ENCODE assay signal across 20 cellular contexts in genomic region chr3:18233987-18234716, GRCh38.
A peak's percentile ranks its signal among the peaks of the same experiment; 100 is the strongest.
DNase-seq lines count a peak whose midpoint lies in the region; ATAC-seq and TF ChIP-seq lines count a peak whose summit lies in the region.
"Had no signal": no experiment of that assay in that cellular context is flagged by ENCODE, and none has a peak within 500 bp of the region (broad histone marks: within the 10 kb centered on the region; RNA-seq: fewer than 3 reads in every experiment).

No MANE protein-coding gene starts in this region.

- WGBS in heart right ventricle, 2 donors, result 23 to 29% methylated on average over 10 of the region's 10 CpGs
- WGBS in neuronal stem cell (ENCODE audit: extremely low coverage in 2 of 2, insufficient read length in 2 of 2, insufficient replicate concordance in 1 of 2), 2 donors, result no CpG with 5 or more reads among the region's 10 CpGs

- H3K9me3 ChIP-seq in HEK293 (ENCODE audit: control insufficient read depth, insufficient read depth, low read depth, low read length) (no peaks in the 10 kb centered on the region), heart right ventricle (no peaks in the 10 kb centered on the region), neuronal stem cell (replicated peaks in 1 of 2; ENCODE audit: control insufficient read depth in 2 of 2, insufficient read depth in 1 of 2, low read depth in 1 of 2, low read length in 2 of 2) (no peaks in the 10 kb centered on the region)
- H3K9me3 ChIP-seq: ascending aorta, testis had no signal

- H3K27me3 ChIP-seq in heart right ventricle (peaks cover 0 to 3% (median 0%) of the 10 kb centered on the region in 7 donors), neuronal stem cell (ENCODE audit: control insufficient read depth in 3 of 3, insufficient read depth in 3 of 3, low read depth in 1 of 3, low read length in 3 of 3) (peaks cover 0 to 47% (median 11%) of the 10 kb centered on the region in 3 experiments)
- H3K27me3 ChIP-seq: ascending aorta, testis had no signal

- H2AK5ac ChIP-seq in neuronal stem cell (ENCODE audit: low read depth, low read length), result no peak overlapping the region

- no peak overlapping the region for H2AFZ ChIP-seq in neuronal stem cell (ENCODE audit: low read length)

- DNase-seq in NCI-H69 (lab: John Stamatoyannopoulos, UW), result peak; percentile 53
- no peak for DNase-seq in heart right ventricle
- DNase-seq in neuronal stem cell (ENCODE audit: low spot score), result peak; percentile 48
- DNase-seq in HuH-7 (ENCODE audit: low spot score), result no peak
- DNase-seq in 8988T, result no peak
- DNase-seq: activated T-cell treated with anti-CD3 and anti-CD28 coated beads, Interleukin-2, amount 50 U/mL, for 72 hours; CD4-positive, alpha-beta T cell; effector memory CD8-positive, alpha-beta T cell; GDM1; MV-4-11; NCI-H187 treated with DMSO at 0.1 percent for 48 hours; NCI-H524; nucleus accumbens; SW 1271; testis had no signal

- POLR2A ChIA-PET in HEK293 (lab: Yijun Ruan, JAX), result no interaction called here

- no peak overlapping the region for H3K14ac ChIP-seq in neuronal stem cell (ENCODE audit: low read length)

- no peak overlapping the region for H4K8ac ChIP-seq in neuronal stem cell (ENCODE audit: low read depth, low read length)

- CTCF ChIA-PET in HEK293 (lab: Yijun Ruan, JAX), result interaction anchor here (0.6 kb wide), 2 partner anchors 164 to 788 kb away, joined by 4 read pairs; no protein-coding TSS in a partner anchor

- H2BK5ac ChIP-seq in neuronal stem cell (ENCODE audit: low read length), result no peak overlapping the region

- no peak overlapping the region for H3K18ac ChIP-seq in neuronal stem cell (ENCODE audit: low read length)

- no peak overlapping the region for H2BK12ac ChIP-seq in neuronal stem cell (ENCODE audit: low read length)

- no peak overlapping the region for H3K4me3 ChIP-seq in HEK293 (ENCODE audit: low read depth, low read length)
- peak overlapping the region in 5 of 10 donors; percentile 19 to 41 (median 25) for H3K4me3 ChIP-seq in heart right ventricle
- no peak overlapping the region for H3K4me3 ChIP-seq in neuronal stem cell (ENCODE audit: low read length in 2 of 2)
- H3K4me3 ChIP-seq: ascending aorta, testis had no signal

- no peak overlapping the region for H3K23ac ChIP-seq in neuronal stem cell (ENCODE audit: low read depth, low read length, poor library complexity)

- no peak overlapping the region for H3K4me2 ChIP-seq in neuronal stem cell (ENCODE audit: insufficient read depth, low read length, poor library complexity, severe bottlenecking)

- no peaks in the 10 kb centered on the region for H3K79me1 ChIP-seq in neuronal stem cell (ENCODE audit: low read depth, low read length)

- no peak overlapping the region for H4K91ac ChIP-seq in neuronal stem cell (ENCODE audit: low read depth, low read length, poor library complexity)

- H2BK120ac ChIP-seq in neuronal stem cell (ENCODE audit: low read depth, low read length), result no peak overlapping the region

- peak in 7 of 8 donors; percentile 10 to 50 (median 38) for ATAC-seq in heart right ventricle
- no peak for ATAC-seq in GM18519 (IDR thresholded peaks at IDR 0.05; ENCODE audit: low FRiP score, unreplicated experiment)
- ATAC-seq: activated naive CD4-positive, alpha-beta T cell treated with anti-CD3 and anti-CD28 coated beads, Interleukin-2, amount 50 U/mL, for 72 hours; activated T-cell treated with anti-CD3 and anti-CD28 coated beads, Interleukin-2, amount 50 U/mL, for 72 hours; effector memory CD8-positive, alpha-beta T cell; sciatic nerve had no signal

- H3K4ac ChIP-seq in neuronal stem cell (ENCODE audit: low read length), result no peak overlapping the region

- no peak overlapping the region for H3K9ac ChIP-seq in neuronal stem cell (ENCODE audit: low read depth, low read length, poor library complexity)

- TF ChIP-seq CTCF in HEK293 (tag by site-specific recombination; IDR thresholded peaks at IDR 0.05) (no peak), heart right ventricle (IDR thresholded peaks at IDR 0.05) (no peak)

- peaks cover 2% of the 10 kb centered on the region; the same call in 1 of the 2 replicates for H3K4me1 ChIP-seq in HEK293 (ENCODE audit: control insufficient read depth, insufficient read depth, low read length)
- peaks cover 0 to 24% (median 6%) of the 10 kb centered on the region in 9 donors for H3K4me1 ChIP-seq in heart right ventricle
- peaks cover 0 to 18% of the 10 kb centered on the region in 2 donors for H3K4me1 ChIP-seq in neuronal stem cell (ENCODE audit: control insufficient read depth in 2 of 2, insufficient read depth in 1 of 2, low read depth in 1 of 2, low read length in 2 of 2)
- H3K4me1 ChIP-seq: ascending aorta, testis had no signal

- intact Hi-C loops in heart right ventricle (cut with DNase I), result no loop called here

- H3K27ac ChIP-seq in HEK293 (ENCODE audit: extremely low read depth, low read depth, low read length) (no peak overlapping the region), heart right ventricle (peak overlapping the region in 7 of 10 donors; percentile 35 to 76 (median 61)), neuronal stem cell (replicated peaks; ENCODE audit: low read length) (no peak overlapping the region)
- H3K27ac ChIP-seq: ascending aorta, testis had no signal

- H2BK15ac ChIP-seq in neuronal stem cell (ENCODE audit: low read length), result no peak overlapping the region

- H3K36me3 ChIP-seq in HEK293 (ENCODE audit: control insufficient read depth in 2 of 2, insufficient read depth in 1 of 2, low read length in 2 of 2), result no peaks in the 10 kb centered on the region
- no peaks in the 10 kb centered on the region for H3K36me3 ChIP-seq in heart right ventricle
- H3K36me3 ChIP-seq in neuronal stem cell (replicated peaks in 1 of 2; ENCODE audit: control insufficient read depth in 2 of 2, insufficient read depth in 2 of 2, low read length in 2 of 2), result no peaks in the 10 kb centered on the region
- H3K36me3 ChIP-seq: ascending aorta had no signal

TF ChIP-seq in HEK293, 187 proteins besides CTCF, POLR2A, EP300 and RAD21:
- no peak for TF ChIP-seq ZFP69B (tag by site-specific recombination; IDR thresholded peaks at IDR 0.05)
- TF ChIP-seq ZFP37 (tag by site-specific recombination; IDR thresholded peaks at IDR 0.05), result no peak
- TF ChIP-seq ZIC2 (tag by site-specific recombination; IDR thresholded peaks at IDR 0.05), result peak; percentile 48; the same call in 1 of the 2 replicates
- peak; percentile 81 for TF ChIP-seq ZBTB20 (tag by site-specific recombination; IDR thresholded peaks at IDR 0.05)
- no peak for TF ChIP-seq ZNF837 (tag by site-specific recombination; IDR thresholded peaks at IDR 0.05)
- TF ChIP-seq ZNF341 (tag by site-specific recombination; IDR thresholded peaks at IDR 0.05; ENCODE audit: low read depth), result no peak
- no peak for TF ChIP-seq IKZF3 (tag by site-specific recombination; IDR thresholded peaks at IDR 0.05)
- TF ChIP-seq, protein P1, sequence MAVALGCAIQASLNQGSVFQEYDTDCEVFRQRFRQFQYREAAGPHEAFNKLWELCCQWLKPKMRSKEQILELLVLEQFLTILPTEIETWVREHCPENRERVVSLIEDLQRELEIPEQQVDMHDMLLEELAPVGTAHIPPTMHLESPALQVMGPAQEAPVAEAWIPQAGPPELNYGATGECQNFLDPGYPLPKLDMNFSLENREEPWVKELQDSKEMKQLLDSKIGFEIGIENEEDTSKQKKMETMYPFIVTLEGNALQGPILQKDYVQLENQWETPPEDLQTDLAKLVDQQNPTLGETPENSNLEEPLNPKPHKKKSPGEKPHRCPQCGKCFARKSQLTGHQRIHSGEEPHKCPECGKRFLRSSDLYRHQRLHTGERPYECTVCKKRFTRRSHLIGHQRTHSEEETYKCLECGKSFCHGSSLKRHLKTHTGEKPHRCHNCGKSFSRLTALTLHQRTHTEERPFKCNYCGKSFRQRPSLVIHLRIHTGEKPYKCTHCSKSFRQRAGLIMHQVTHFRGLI (tag by site-specific recombination; IDR thresholded peaks at IDR 0.05), result no peak
- no peak for TF ChIP-seq KLF7 (tag by site-specific recombination; IDR thresholded peaks at IDR 0.05; ENCODE audit: borderline replicate concordance)
- TF ChIP-seq PATZ1 (tag by site-specific recombination; IDR thresholded peaks at IDR 0.05), result no peak
- no peak for TF ChIP-seq ZBTB44 (tag by site-specific recombination; IDR thresholded peaks at IDR 0.05)
- no peak for TF ChIP-seq ZNF600 (tag by site-specific recombination; IDR thresholded peaks at IDR 0.05)
- no peak for TF ChIP-seq ZFP41 (tag by site-specific recombination; IDR thresholded peaks at IDR 0.05; ENCODE audit: borderline replicate concordance)
- no peak for TF ChIP-seq ZNF202 (tag by site-specific recombination; IDR thresholded peaks at IDR 0.05; ENCODE audit: borderline replicate concordance)
TF ChIP-seq in HEK293: peak in this region for 2.

Comparison
In these comparisons a context has a peak if more than half of its experiments do, and no peak if none do; other contexts are left out.
1. H3K27ac ChIP-seq: peak in heart right ventricle (7 of 10); none in HEK293 (single experiment) and neuronal stem cell (single experiment).
2. DNase-seq: peak in NCI-H69 (single experiment) and neuronal stem cell (single experiment); none in heart right ventricle (0 of 2), HuH-7 (single experiment) and 8988T (single experiment).